8 cellular contexts compared by ENCODE assay signal in the genomic region with DNA sequence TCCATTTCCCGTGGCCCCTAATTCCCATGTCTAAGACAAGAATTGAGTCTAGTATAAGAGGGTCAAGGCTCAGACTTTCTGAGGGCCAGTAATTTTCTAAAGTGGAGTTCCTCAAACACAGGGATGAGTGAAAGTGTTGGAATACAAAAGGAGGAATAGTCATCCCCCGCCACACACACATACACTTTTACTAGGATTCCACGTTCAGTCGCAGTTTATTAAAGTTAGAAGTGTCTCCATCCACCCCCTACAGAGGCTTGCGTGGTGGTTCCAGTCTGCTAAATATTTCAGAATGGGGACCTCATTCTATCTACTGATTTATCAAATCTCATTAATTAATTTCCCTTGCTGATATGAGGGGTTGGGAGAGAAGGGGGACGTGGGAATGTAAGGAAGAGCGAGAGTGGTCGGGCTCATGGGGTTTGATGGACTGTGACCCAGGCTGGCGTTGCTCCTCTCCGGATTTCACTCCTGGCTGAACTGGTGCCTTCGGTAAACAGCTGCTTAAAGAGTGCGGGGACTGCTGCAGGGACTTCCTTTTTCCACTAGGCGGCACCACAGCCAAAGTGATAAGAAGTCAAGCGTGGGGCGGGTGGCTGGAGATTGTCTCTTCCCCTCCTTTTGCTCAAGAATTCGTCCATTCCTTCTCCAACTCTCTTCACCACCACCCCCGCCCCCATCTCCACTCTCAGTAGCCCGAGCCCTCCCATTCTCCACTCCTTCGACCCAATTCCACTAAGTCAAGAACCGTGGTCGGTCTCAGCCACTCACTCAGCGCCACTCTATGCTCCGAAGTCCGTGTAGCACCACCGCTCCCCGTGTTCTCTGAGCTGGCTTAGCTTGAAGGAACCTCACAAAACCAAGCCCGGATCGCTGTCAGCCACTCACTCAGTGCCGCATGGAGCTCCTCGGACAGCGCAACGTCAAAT. TPM values are rescaled to one million over a fixed set of nuclear protein-coding genes. Genes with fewer than 3 reads are reported as not detected.
DNase-seq lines count a peak whose midpoint lies in the region; ATAC-seq, FAIRE-seq and TF ChIP-seq lines count a peak whose summit lies in the region.

No MANE protein-coding gene starts in this region.

- 12% methylated on average over 32 of the region's 32 CpGs for WGBS in right cardiac atrium

- peaks cover 2% of the 10 kb centered on the region for H3K4me1 ChIP-seq in right cardiac atrium (ENCODE audit: control insufficient read depth, insufficient read depth, low read length)

- no peaks in the 10 kb centered on the region for H3K27me3 ChIP-seq in right cardiac atrium (ENCODE audit: control insufficient read depth, insufficient read depth)

- TF ChIP-seq CTCF in HFF-Myc (IDR thresholded peaks at IDR 0.05; ENCODE audit: low read depth, low read length, missing control alignments): peak; percentile 95

- H3K9me3 ChIP-seq in right cardiac atrium (ENCODE audit: control insufficient read depth, low read length): no peaks in the 10 kb centered on the region

- peak overlapping the region; percentile 28 for H3K4me3 ChIP-seq in HFF-Myc (replicated peaks; ENCODE audit: low read depth, low read length)
- H3K4me3 ChIP-seq in right cardiac atrium (ENCODE audit: low read length): peak overlapping the region; percentile 49

- peak overlapping the region; percentile 47 for H3K27ac ChIP-seq in right cardiac atrium (ENCODE audit: low read length)

- peak; percentile 77 for DNase-seq in DMS153 treated with DMSO at 0.1 percent for 48 hours (lab: John Stamatoyannopoulos, UW; ENCODE audit: unreplicated experiment)
- DNase-seq in HFF-Myc (ENCODE audit: extremely low read depth, low read depth): peak; percentile 74
- DNase-seq in NCI-H146 (lab: John Stamatoyannopoulos, UW): peak; percentile 85
- DNase-seq in T-helper 1 cell: peak; percentile 59 to 85 (median 74)
- peak in 55 of 56 donors; percentile 2 to 88 (median 54) for DNase-seq in amygdala (lab: John Stamatoyannopoulos, UW)
- peak; percentile 80 to 93 (median 91) for DNase-seq in right cardiac atrium
- peak; percentile 54 for DNase-seq in pulmonary artery endothelial cell (ENCODE audit: low read depth, low spot score)
- peak; percentile 87 for DNase-seq in urothelium cell line (ENCODE audit: low spot score)

- FAIRE-seq in urothelium cell line (lab: Jason Lieb, UNC): no peak

- intact Hi-C loops in right cardiac atrium (cut with DNase I): loop anchor here in 1 of 4 donors (2.0 to 5.0 kb wide), 2 partner anchors 28 to 36 kb away; a partner anchor contains a TSS

- ATAC-seq in right cardiac atrium: peak; percentile 81 to 83

RNA-seq across cellular contexts. Expression of a gene that starts 9.9 kb away (rescaled TPM):
- total RNA-seq in right cardiac atrium (not detected), pulmonary artery endothelial cell (not detected in 2 replicates)
- not detected for polyA plus RNA-seq in right cardiac atrium

RNA-seq across cellular contexts. Expression of a gene that starts 27.4 kb away (rescaled TPM):
- total RNA-seq in right cardiac atrium: not detected
- polyA plus RNA-seq in right cardiac atrium: not detected
- not detected in 2 replicates for total RNA-seq in pulmonary artery endothelial cell

RNA-seq across cellular contexts. Expression of a gene that starts 33.0 kb away (rescaled TPM):
- not detected for total RNA-seq in right cardiac atrium
- polyA plus RNA-seq in right cardiac atrium: not detected
- total RNA-seq in pulmonary artery endothelial cell: not detected in 2 replicates

RNA-seq across cellular contexts. Expression of a gene that starts 36.0 kb away (rescaled TPM):
- total RNA-seq in right cardiac atrium: 10 to 100 TPM; 50.3 to 53.7 (median 50.8) TPM
- 59.3 TPM for polyA plus RNA-seq in right cardiac atrium
- total RNA-seq in pulmonary artery endothelial cell: 11.5 and 14.0 TPM in 2 replicates

RNA-seq across cellular contexts. Expression of a gene that starts 41.9 kb away (rescaled TPM):
- 10 to 100 TPM; 15.0 to 18.9 (median 16.9) TPM for total RNA-seq in right cardiac atrium
- 20.3 TPM for polyA plus RNA-seq in right cardiac atrium
- 42.2 and 43.7 TPM in 2 replicates for total RNA-seq in pulmonary artery endothelial cell

Comparison
In these comparisons a context has a peak if more than half of its experiments do, and no peak if none do; other contexts are left out.
1. Peak in every context shown above with its lines: DNase-seq, ATAC-seq, H3K4me3 ChIP-seq and H3K27ac ChIP-seq.